In genomic region chr16:56189990-56190902, GRCh38 we compare ENCODE assay signal across 9 cellular contexts. TPM values are rescaled to one million over a fixed set of nuclear protein-coding genes. Genes with fewer than 3 reads are reported as not detected.
DNase-seq lines count a peak whose midpoint lies in the region; ATAC-seq, FAIRE-seq and TF ChIP-seq lines count a peak whose summit lies in the region.
"Had no signal": no experiment of that assay in that cellular context is flagged by ENCODE, and none has a peak within 500 bp of the region (broad histone marks: within the 10 kb centered on the region; RNA-seq: fewer than 3 reads in every experiment).

No MANE protein-coding gene starts in this region.

- FAIRE-seq in pancreas (lab: Jason Lieb, UNC) = no peak
- FAIRE-seq: colon had no signal

- H3K27ac ChIP-seq in CD4-positive, alpha-beta T cell (ENCODE audit: low read depth, low read length) = no peak overlapping the region
- H3K27ac ChIP-seq in SJSA1 (peak overlapping the region; percentile 76), pancreas (peak overlapping the region in 2 of 4 donors; percentile 5 to 58)

- CTCF ChIA-PET in CD4-positive, alpha-beta T cell (lab: Charles Lee) = interaction anchor here (1.1 to 1.7 kb wide), 2 partner anchors 13 to 72 kb away, joined by 3 to 6 read pairs; no protein-coding TSS in a partner anchor

- no peak for ATAC-seq in CD4-positive, alpha-beta T cell (ENCODE audit: poor library complexity)
- peak in 1 of 4 donors; percentile 2 for ATAC-seq in pancreas

- H3K9me3 Mint-ChIP-seq in CD4-positive, alpha-beta T cell = no peaks in the 10 kb centered on the region

- H3K27me3 ChIP-seq in CD4-positive, alpha-beta T cell (ENCODE audit: control insufficient read depth, insufficient read depth, low read length) = peaks cover 50% of the 10 kb centered on the region
- H3K27me3 ChIP-seq in SJSA1 (replicated peaks) = peaks cover 20% of the 10 kb centered on the region
- H3K27me3 ChIP-seq in pancreas = peaks cover 0 to 8% (median 0%) of the 10 kb centered on the region in 4 donors

- no peaks in the 10 kb centered on the region for H3K36me3 Mint-ChIP-seq in CD4-positive, alpha-beta T cell (ENCODE audit: low read depth)

- 5 to 9% methylated on average over 35 of the region's 35 CpGs for WGBS in pancreas, 2 donors

- no peaks in the 10 kb centered on the region for H3K36me3 ChIP-seq in SJSA1
- no peaks in the 10 kb centered on the region for H3K36me3 ChIP-seq in pancreas

- peaks cover 18% of the 10 kb centered on the region for H3K4me1 ChIP-seq in SJSA1 (replicated peaks)
- H3K4me1 ChIP-seq in pancreas = no peaks in the 10 kb centered on the region

- DNase-seq in CD4-positive, alpha-beta T cell = peak in 1 of 10 experiments; percentile 35
- peak; percentile 41 to 72 for DNase-seq in SJSA1 (ENCODE audit: low read depth in 1 of 2, low spot score in 2 of 2)
- DNase-seq in fibroblast of the aortic adventitia (ENCODE audit: low read depth) = peak; percentile 3
- DNase-seq in pancreas = peak in 1 of 6 donors; percentile 69
- DNase-seq in GOT3 (lab: John Stamatoyannopoulos, UW) = no peak
- no peak for DNase-seq in GM19240 (ENCODE audit: insufficient read length, low spot score)
- DNase-seq in COR-L47 (lab: John Stamatoyannopoulos, UW) = no peak
- no peak for DNase-seq in NCI-H226

- H3K27me3 Mint-ChIP-seq in CD4-positive, alpha-beta T cell = peaks cover 60% of the 10 kb centered on the region

- no peak for TF ChIP-seq CTCF in CD4-positive, alpha-beta T cell (IDR thresholded peaks at IDR 0.05)
- TF ChIP-seq CTCF in fibroblast of the aortic adventitia (IDR thresholded peaks at IDR 0.05; ENCODE audit: insufficient read depth, low read length) (no peak), pancreas (IDR thresholded peaks at IDR 0.05) (no peak)

- H3K4me3 Mint-ChIP-seq in CD4-positive, alpha-beta T cell = peak overlapping the region; percentile 80

- H3K9me3 ChIP-seq in CD4-positive, alpha-beta T cell (ENCODE audit: control insufficient read depth, low read length) = no peaks in the 10 kb centered on the region
- H3K9me3 ChIP-seq in SJSA1 (replicated peaks) (no peaks in the 10 kb centered on the region), pancreas (no peaks in the 10 kb centered on the region)

- POLR2A ChIA-PET in CD4-positive, alpha-beta T cell (lab: Charles Lee) = interaction anchor here (0.9 to 1.2 kb wide), 3 partner anchors 72 to 100 kb away, joined by 3 to 4 read pairs (median 4); no protein-coding TSS in a partner anchor

- peak overlapping the region; percentile 47 for H3K27ac Mint-ChIP-seq in CD4-positive, alpha-beta T cell

- peaks cover 25% of the 10 kb centered on the region for H3K4me1 Mint-ChIP-seq in CD4-positive, alpha-beta T cell (ENCODE audit: low read depth)

- intact Hi-C loops in CD4-positive, alpha-beta T cell (cut with DNase I, micrococcal nuclease) = loop anchor here in 1 of 2 experiments (10.0 kb wide), 1 partner anchor 235 kb away; the partner anchor contains the start of gene AMFR
- intact Hi-C loops in pancreas (cut with DNase I) = no loop called here

- H3K4me3 ChIP-seq in SJSA1 (peak overlapping the region; percentile 55), fibroblast of the aortic adventitia (ENCODE audit: low read depth, low read length) (peak overlapping the region; percentile 58), pancreas (peak overlapping the region; percentile 4 to 55 (median 38))

RNA-seq across cellular contexts. Expression of gene GNAO1, which starts 1.0 kb away (rescaled TPM):
- 1 to 10 TPM; 7.3 to 7.9 TPM for total RNA-seq in CD4-positive, alpha-beta T cell
- 5.1 and 8.5 TPM in 2 replicates for total RNA-seq in SJSA1 (2014; rRNA removed; shearing (Covaris generic))
- total RNA-seq in fibroblast of the aortic adventitia (ENCODE audit: low replicate concordance) = 0.09 TPM in 1 of 2 replicates, not detected in the other
- 1 to 10 TPM; 1.2 to 6.3 (median 3.9) TPM for total RNA-seq in pancreas
- polyA plus RNA-seq in pancreas = 10 to 100 TPM in 1 of 2 donors, 1 to 10 TPM in 1; 7.6 to 13.4 TPM

Comparison
In these comparisons a context has a peak if more than half of its experiments do, and no peak if none do; other contexts are left out.
1. DNase-seq: peak in SJSA1 (2 of 2) and fibroblast of the aortic adventitia (single experiment); none in GOT3 (single experiment), GM19240 (single experiment), COR-L47 (single experiment) and NCI-H226 (single experiment).
2. Peak in every context shown above with its lines, with median percentiles within 50 percentile points of each other: H3K4me3 ChIP-seq.